In genomic region chr9:129378241-129378661, GRCh38 we compare ENCODE assay signal across 17 cellular contexts.
DNase-seq lines count a peak whose midpoint lies in the region; ATAC-seq, FAIRE-seq and TF ChIP-seq lines count a peak whose summit lies in the region.
"Had no signal": no experiment of that assay in that cellular context is flagged by ENCODE, and none has a peak within 500 bp of the region (broad histone marks: within the 10 kb centered on the region; RNA-seq: fewer than 3 reads in every experiment).

No MANE protein-coding gene starts in this region.

- no peaks in the 10 kb centered on the region for H3K79me2 ChIP-seq in hepatocyte

- DNase-seq in activated effector memory CD4-positive, alpha-beta T cell treated with anti-CD3 and anti-CD28 coated beads, Interleukin-2, amount 50 U/mL, for 16 hours = peak; percentile 42
- DNase-seq in activated effector memory CD4-positive, alpha-beta T cell treated with Interleukin-2 at 50 U/mL for 16 hours = no peak
- DNase-seq in kidney = peak; percentile 76
- peak; percentile 52 for DNase-seq in posterior vena cava (ENCODE audit: low spot score)
- no peak for DNase-seq in hepatocyte (ENCODE audit: low spot score)
- DNase-seq: AML-193, NCI-H1105 treated with DMSO at 0.1 percent for 48 hours, NCI-H2081, NCI-H446 treated with DMSO at 0.1 percent for 48 hours, NCI-H526 treated with DMSO at 0.1 percent for 48 hours, OCI-M1, Right ventricle myocardium superior had no signal

- no peak overlapping the region for H3K4me2 ChIP-seq in hepatocyte

- intact Hi-C loops in kidney (cut with DNase I) (no loop called here), posterior vena cava (cut with DNase I) (no loop called here)

- H2AFZ ChIP-seq in hepatocyte = no peak overlapping the region

- H3K4me1 ChIP-seq in kidney (ENCODE audit: control insufficient read depth in 1 of 2, insufficient read depth in 1 of 2, low read depth in 1 of 2, low read length in 2 of 2) = peaks cover 6 to 10% of the 10 kb centered on the region in 2 donors
- H3K4me1 ChIP-seq in hepatocyte (ENCODE audit: insufficient read depth) = peaks cover 12% of the 10 kb centered on the region

- 89% methylated on average over 19 of the region's 22 CpGs for WGBS in hepatocyte (ENCODE audit: low lambda C conversion rate, missing lambda C conversion rate)

- TF ChIP-seq CTCF in kidney (IDR thresholded peaks at IDR 0.05; ENCODE audit: borderline replicate concordance, extremely low read depth, insufficient read depth) = no peak
- no peak for TF ChIP-seq CTCF in hepatocyte (IDR thresholded peaks at IDR 0.05; ENCODE audit: poor library complexity)

- H3K9ac ChIP-seq in kidney (ENCODE audit: low read length in 2 of 2) = no peak overlapping the region

- H3K9me3 ChIP-seq in kidney (ENCODE audit: control insufficient read depth in 1 of 2, low read length in 2 of 2) (no peaks in the 10 kb centered on the region), hepatocyte (ENCODE audit: low read depth) (no peaks in the 10 kb centered on the region)

- no peak for FAIRE-seq in kidney (lab: Jason Lieb, UNC)
- FAIRE-seq: G401.6, GM12892, GM18507 had no signal

- H3K4me3 ChIP-seq in kidney (ENCODE audit: low read length in 2 of 2) = no peak overlapping the region
- H3K4me3 ChIP-seq in hepatocyte = no peak overlapping the region

- H3K27ac ChIP-seq in kidney (ENCODE audit: low read depth in 2 of 2, low read length in 2 of 2) (no peak overlapping the region), hepatocyte (no peak overlapping the region)

- no peaks in the 10 kb centered on the region for H3K9me2 ChIP-seq in hepatocyte (replicated peaks; ENCODE audit: insufficient read depth)

- H3K36me3 ChIP-seq in kidney (ENCODE audit: control insufficient read depth in 1 of 2, insufficient read depth in 2 of 2, low read length in 2 of 2) (no peaks in the 10 kb centered on the region), hepatocyte (replicated peaks; ENCODE audit: insufficient read depth, low read depth) (no peaks in the 10 kb centered on the region)

- no peak for ATAC-seq in GM19452 (IDR thresholded peaks at IDR 0.05; ENCODE audit: unreplicated experiment)
- ATAC-seq in esophagus mucosa = no peak

- H4K20me1 ChIP-seq in hepatocyte (ENCODE audit: insufficient read depth, poor library complexity, severe bottlenecking) = no peaks in the 10 kb centered on the region

- no peaks in the 10 kb centered on the region for H3K27me3 ChIP-seq in hepatocyte

Comparison
In these comparisons a context has a peak if more than half of its experiments do, and no peak if none do; other contexts are left out.
1. DNase-seq: peak in activated effector memory CD4-positive, alpha-beta T cell treated with anti-CD3 and anti-CD28 coated beads, Interleukin-2, amount 50 U/mL, for 16 hours (single experiment), kidney (single experiment) and posterior vena cava (single experiment); none in activated effector memory CD4-positive, alpha-beta T cell treated with Interleukin-2 at 50 U/mL for 16 hours (single experiment) and hepatocyte (single experiment).